ENCODE assay signal across 1 cellular context in genomic region chr11:113671914-113672313, GRCh38. TPM values are rescaled to one million over a fixed set of nuclear protein-coding genes. Genes with fewer than 3 reads are reported as not detected.
"Had no signal": no experiment of that assay in that cellular context is flagged by ENCODE, and none has a peak within 500 bp of the region (broad histone marks: within the 10 kb centered on the region; RNA-seq: fewer than 3 reads in every experiment).

No MANE protein-coding gene starts in this region.

RNA-seq across cellular contexts. Expression of gene TMPRSS5, which starts 34.2 kb away (rescaled TPM):
- total RNA-seq: ascending aorta had no signal
